Comparison of ENCODE assay signal across 7 cellular contexts in the genomic region with DNA sequence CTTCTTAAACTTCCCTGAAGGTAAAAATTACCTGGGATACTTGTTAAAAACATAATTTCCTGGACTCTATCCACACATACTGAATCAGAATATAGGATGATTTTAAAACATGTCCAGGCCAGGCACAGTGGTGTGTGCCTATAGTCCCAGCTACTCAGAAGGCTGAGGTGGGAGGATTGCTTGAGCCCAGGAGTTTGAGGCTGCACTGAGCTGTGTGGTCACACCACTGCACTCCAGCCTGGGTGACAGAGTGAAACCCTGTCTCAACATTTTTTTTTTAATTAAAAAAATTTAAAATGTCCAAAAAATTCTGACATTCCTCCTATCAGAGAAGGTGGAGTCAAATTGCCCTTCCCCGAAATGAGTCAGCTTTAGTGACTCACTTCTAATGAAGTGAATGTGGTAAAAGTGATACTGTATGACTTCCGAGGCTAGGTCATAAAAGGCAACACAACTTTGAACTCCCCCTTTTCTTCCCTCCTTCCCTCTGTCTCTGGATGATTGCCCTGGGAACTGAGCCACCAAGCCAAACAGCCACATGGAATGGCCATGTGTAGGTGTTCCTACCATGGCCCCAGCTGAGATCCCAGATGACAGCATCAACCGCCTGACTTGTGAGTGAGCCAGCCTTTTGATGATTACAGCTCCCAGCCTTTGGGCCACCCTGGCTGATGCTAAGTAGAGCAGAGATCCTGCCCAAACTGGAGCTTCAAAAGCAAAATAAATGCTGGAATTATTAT. TPM values are rescaled to one million over a fixed set of nuclear protein-coding genes. Genes with fewer than 3 reads are reported as not detected.
DNase-seq lines count a peak whose midpoint lies in the region; ATAC-seq and TF ChIP-seq lines count a peak whose summit lies in the region.

No MANE protein-coding gene starts in this region.

- 37% methylated on average over 3 of the region's 3 CpGs for WGBS in right cardiac atrium

- H3K4me1 ChIP-seq in right cardiac atrium (ENCODE audit: control insufficient read depth, insufficient read depth, low read length), result peaks cover 15% of the 10 kb centered on the region

- no peaks in the 10 kb centered on the region for H3K27me3 Mint-ChIP-seq in activated T-helper 2 cell treated with anti-CD3 and anti-CD28 coated beads, Interferon-gamma antibody, Interleukin-2, Interleukin-4, amounts not matched to agents 10 μg/mL and 5 μg/mL and 100 μg/mL, durations not matched to agents 14 hours and 24 hours and 36 hours (ENCODE audit: low read depth)

- H3K4me1 Mint-ChIP-seq in activated T-helper 2 cell treated with anti-CD3 and anti-CD28 coated beads, Interferon-gamma antibody, Interleukin-2, Interleukin-4, amounts not matched to agents 10 μg/mL and 5 μg/mL and 100 μg/mL, durations not matched to agents 14 hours and 24 hours and 36 hours (ENCODE audit: low read depth), result peaks cover 65% of the 10 kb centered on the region

- ATAC-seq in GM18868 (IDR thresholded peaks at IDR 0.05; ENCODE audit: unreplicated experiment) (peak; percentile 64), right cardiac atrium (peak; percentile 81 to 85), GM19328 (IDR thresholded peaks at IDR 0.05; ENCODE audit: unreplicated experiment) (no peak)

- DNase-seq in activated T-helper 2 cell treated with anti-CD3 and anti-CD28 coated beads, Interferon-gamma antibody, Interleukin-2, Interleukin-4, amounts not matched to agents 10 μg/mL and 5 μg/mL and 100 μg/mL, durations not matched to agents 14 hours and 24 hours and 36 hours (ENCODE audit: low spot score), result peak; percentile 40
- DNase-seq in right cardiac atrium, result peak; percentile 73 to 80 (median 75)
- peak; percentile 22 for DNase-seq in stimulated activated CD4-positive, alpha-beta T cell treated with anti-CD3 and anti-CD28 coated beads, Interleukin-4, amount 100 ng/mL, for 1 hour
- no peak for DNase-seq in GDM1 (lab: John Stamatoyannopoulos, UW)

- intact Hi-C loops in activated T-helper 2 cell treated with anti-CD3 and anti-CD28 coated beads, Interferon-gamma antibody, Interleukin-2, Interleukin-4, amounts not matched to agents 10 μg/mL and 5 μg/mL and 100 μg/mL, durations not matched to agents 14 hours and 24 hours and 36 hours (cut with micrococcal nuclease), result loop anchor here (1.0 to 10.0 kb wide), 3 partner anchors 25 to 288 kb away; no protein-coding TSS in a partner anchor
- intact Hi-C loops in right cardiac atrium (cut with DNase I), result no loop called here

- peaks cover 73% of the 10 kb centered on the region for H3K36me3 Mint-ChIP-seq in activated T-helper 2 cell treated with anti-CD3 and anti-CD28 coated beads, Interferon-gamma antibody, Interleukin-2, Interleukin-4, amounts not matched to agents 10 μg/mL and 5 μg/mL and 100 μg/mL, durations not matched to agents 14 hours and 24 hours and 36 hours (ENCODE audit: low read depth)

- peak overlapping the region; percentile 89 for H3K4me3 Mint-ChIP-seq in activated T-helper 2 cell treated with anti-CD3 and anti-CD28 coated beads, Interferon-gamma antibody, Interleukin-2, Interleukin-4, amounts not matched to agents 10 μg/mL and 5 μg/mL and 100 μg/mL, durations not matched to agents 14 hours and 24 hours and 36 hours (ENCODE audit: low read depth)

- no peaks in the 10 kb centered on the region for H3K27me3 ChIP-seq in right cardiac atrium (ENCODE audit: control insufficient read depth, insufficient read depth)

- H3K9me3 ChIP-seq in right cardiac atrium (ENCODE audit: control insufficient read depth, low read length), result no peaks in the 10 kb centered on the region

- H3K9me3 Mint-ChIP-seq in activated T-helper 2 cell treated with anti-CD3 and anti-CD28 coated beads, Interferon-gamma antibody, Interleukin-2, Interleukin-4, amounts not matched to agents 10 μg/mL and 5 μg/mL and 100 μg/mL, durations not matched to agents 14 hours and 24 hours and 36 hours, result no peaks in the 10 kb centered on the region

- H3K27ac Mint-ChIP-seq in activated T-helper 2 cell treated with anti-CD3 and anti-CD28 coated beads, Interferon-gamma antibody, Interleukin-2, Interleukin-4, amounts not matched to agents 10 μg/mL and 5 μg/mL and 100 μg/mL, durations not matched to agents 14 hours and 24 hours and 36 hours, result peak overlapping the region; percentile 89

- no peak overlapping the region for H3K4me3 ChIP-seq in right cardiac atrium (ENCODE audit: low read length)

- TF ChIP-seq RAD21 in Ishikawa (IDR thresholded peaks at IDR 0.05; ENCODE audit: low read depth), result peak; percentile 36

- peak overlapping the region; percentile 74 for H3K27ac ChIP-seq in right cardiac atrium (ENCODE audit: low read length)

- peak; percentile 80; the same call in 1 of the 2 replicates for TF ChIP-seq EP300 in Ishikawa (IDR thresholded peaks at IDR 0.05; ENCODE audit: borderline replicate concordance)

TF ChIP-seq in Ishikawa, 13 proteins besides CTCF, POLR2A, EP300 and RAD21:
- TF ChIP-seq, protein P1, sequence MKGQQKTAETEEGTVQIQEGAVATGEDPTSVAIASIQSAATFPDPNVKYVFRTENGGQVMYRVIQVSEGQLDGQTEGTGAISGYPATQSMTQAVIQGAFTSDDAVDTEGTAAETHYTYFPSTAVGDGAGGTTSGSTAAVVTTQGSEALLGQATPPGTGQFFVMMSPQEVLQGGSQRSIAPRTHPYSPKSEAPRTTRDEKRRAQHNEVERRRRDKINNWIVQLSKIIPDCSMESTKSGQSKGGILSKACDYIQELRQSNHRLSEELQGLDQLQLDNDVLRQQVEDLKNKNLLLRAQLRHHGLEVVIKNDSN (IDR thresholded peaks at IDR 0.05), result peak; percentile 62
- peak; percentile 84 for TF ChIP-seq FOXM1 (IDR thresholded peaks at IDR 0.05; ENCODE audit: borderline replicate concordance, low read depth)
- no peak for TF ChIP-seq CEBPB (IDR thresholded peaks at IDR 0.05)
- peak; percentile 94 for TF ChIP-seq NFIC (IDR thresholded peaks at IDR 0.05)
- TF ChIP-seq, protein P2, sequence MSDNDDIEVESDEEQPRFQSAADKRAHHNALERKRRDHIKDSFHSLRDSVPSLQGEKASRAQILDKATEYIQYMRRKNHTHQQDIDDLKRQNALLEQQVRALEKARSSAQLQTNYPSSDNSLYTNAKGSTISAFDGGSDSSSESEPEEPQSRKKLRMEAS (IDR thresholded peaks at IDR 0.05), result peak; percentile 93
- TF ChIP-seq CREB1 (IDR thresholded peaks at IDR 0.05; ENCODE audit: low read depth), result 0 out of 2 replicates have a peak, but pooled peaks have one; percentile 56
- TF ChIP-seq EGR1 (IDR thresholded peaks at IDR 0.05), result peak; percentile 57; the same call in 1 of the 2 replicates
- peak; percentile 85 for TF ChIP-seq TEAD4 (IDR thresholded peaks at IDR 0.05)
- 0 out of 2 replicates have a peak, but pooled peaks have one; percentile 52 for TF ChIP-seq YY1 (IDR thresholded peaks at IDR 0.05; ENCODE audit: low read depth)
- no peak for TF ChIP-seq ZBTB7A (IDR thresholded peaks at IDR 0.05; ENCODE audit: low read depth)
- TF ChIP-seq TAF1 (IDR thresholded peaks at IDR 0.05; ENCODE audit: low read depth), result no peak
- TF ChIP-seq TCF12 (IDR thresholded peaks at IDR 0.05; ENCODE audit: low read depth), result peak; percentile 87; the same call in 1 of the 2 replicates
- TF ChIP-seq, protein P3, sequence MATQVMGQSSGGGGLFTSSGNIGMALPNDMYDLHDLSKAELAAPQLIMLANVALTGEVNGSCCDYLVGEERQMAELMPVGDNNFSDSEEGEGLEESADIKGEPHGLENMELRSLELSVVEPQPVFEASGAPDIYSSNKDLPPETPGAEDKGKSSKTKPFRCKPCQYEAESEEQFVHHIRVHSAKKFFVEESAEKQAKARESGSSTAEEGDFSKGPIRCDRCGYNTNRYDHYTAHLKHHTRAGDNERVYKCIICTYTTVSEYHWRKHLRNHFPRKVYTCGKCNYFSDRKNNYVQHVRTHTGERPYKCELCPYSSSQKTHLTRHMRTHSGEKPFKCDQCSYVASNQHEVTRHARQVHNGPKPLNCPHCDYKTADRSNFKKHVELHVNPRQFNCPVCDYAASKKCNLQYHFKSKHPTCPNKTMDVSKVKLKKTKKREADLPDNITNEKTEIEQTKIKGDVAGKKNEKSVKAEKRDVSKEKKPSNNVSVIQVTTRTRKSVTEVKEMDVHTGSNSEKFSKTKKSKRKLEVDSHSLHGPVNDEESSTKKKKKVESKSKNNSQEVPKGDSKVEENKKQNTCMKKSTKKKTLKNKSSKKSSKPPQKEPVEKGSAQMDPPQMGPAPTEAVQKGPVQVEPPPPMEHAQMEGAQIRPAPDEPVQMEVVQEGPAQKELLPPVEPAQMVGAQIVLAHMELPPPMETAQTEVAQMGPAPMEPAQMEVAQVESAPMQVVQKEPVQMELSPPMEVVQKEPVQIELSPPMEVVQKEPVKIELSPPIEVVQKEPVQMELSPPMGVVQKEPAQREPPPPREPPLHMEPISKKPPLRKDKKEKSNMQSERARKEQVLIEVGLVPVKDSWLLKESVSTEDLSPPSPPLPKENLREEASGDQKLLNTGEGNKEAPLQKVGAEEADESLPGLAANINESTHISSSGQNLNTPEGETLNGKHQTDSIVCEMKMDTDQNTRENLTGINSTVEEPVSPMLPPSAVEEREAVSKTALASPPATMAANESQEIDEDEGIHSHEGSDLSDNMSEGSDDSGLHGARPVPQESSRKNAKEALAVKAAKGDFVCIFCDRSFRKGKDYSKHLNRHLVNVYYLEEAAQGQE (IDR thresholded peaks at IDR 0.05; ENCODE audit: low read depth), result no peak

RNA-seq across cellular contexts. Expression of a gene that starts 36.3 kb away (rescaled TPM):
- total RNA-seq in activated T-helper 2 cell treated with anti-CD3 and anti-CD28 coated beads, Interferon-gamma antibody, Interleukin-2, Interleukin-4, amounts not matched to agents 10 μg/mL and 5 μg/mL and 100 μg/mL, durations not matched to agents 14 hours and 24 hours and 36 hours, result 331 and 333 TPM in 2 replicates
- total RNA-seq in right cardiac atrium, result 10 to 100 TPM; 21.9 to 33.5 (median 23.3) TPM
- 19.9 TPM for polyA plus RNA-seq in right cardiac atrium
